In genomic region chr7:155344618-155345433, GRCh38 we compare ENCODE assay signal across 8 cellular contexts. TPM values are rescaled to one million over a fixed set of nuclear protein-coding genes. Genes with fewer than 3 reads are reported as not detected.
DNase-seq lines count a peak whose midpoint lies in the region; ATAC-seq and TF ChIP-seq lines count a peak whose summit lies in the region.

No MANE protein-coding gene starts in this region.

- peak; percentile 61 to 65 for DNase-seq in AML-193 (lab: John Stamatoyannopoulos, UW)
- DNase-seq in NCI-H510A (lab: John Stamatoyannopoulos, UW) = peak; percentile 18
- peak; percentile 69 to 82 for DNase-seq in activated CD4-positive, alpha-beta T cell treated with anti-CD3 and anti-CD28 coated beads, Interleukin-2, amount 50 U/mL, for 24 hours (ENCODE audit: low read depth in 1 of 2, low spot score in 1 of 2)
- peak; percentile 93 for DNase-seq in ecto neural progenitor cell (ENCODE audit: low spot score)
- peak; percentile 85 for DNase-seq in lower lobe of right lung
- peak; percentile 65 to 75 (median 75) for DNase-seq in stimulated activated CD4-positive, alpha-beta T cell treated with anti-CD3 and anti-CD28 coated beads, TNF-alpha, amount 100 ng/mL, for 24 hours (ENCODE audit: low read depth in 3 of 3)

- intact Hi-C loops in lower lobe of right lung (cut with DNase I) = loop anchor here (10.0 kb wide), 1 partner anchor 150 kb away; no protein-coding TSS in a partner anchor

- no peaks in the 10 kb centered on the region for H3K9me3 ChIP-seq in lower lobe of right lung

- H3K27ac ChIP-seq in lower lobe of right lung = no peak overlapping the region

- ATAC-seq in GM18873 (IDR thresholded peaks at IDR 0.05; ENCODE audit: low FRiP score, unreplicated experiment) (peak; percentile 55), HG03135 (IDR thresholded peaks at IDR 0.05; ENCODE audit: unreplicated experiment) (peak; percentile 91), lower lobe of right lung (peak; percentile 96 to 98)

- TF ChIP-seq CTCF in lower lobe of right lung (IDR thresholded peaks at IDR 0.05) = peak; percentile 88

- no peaks in the 10 kb centered on the region for H3K36me3 ChIP-seq in lower lobe of right lung

- H3K27me3 ChIP-seq in lower lobe of right lung (ENCODE audit: low read depth) = peaks cover 10% of the 10 kb centered on the region

- peak overlapping the region; percentile 48 for H3K4me3 ChIP-seq in lower lobe of right lung

- H3K4me1 ChIP-seq in lower lobe of right lung = no peaks in the 10 kb centered on the region

RNA-seq across cellular contexts. Expression of gene INSIG1, which starts 47.1 kb away (rescaled TPM):
- 70.9 TPM for total RNA-seq in lower lobe of right lung

Comparison
In these comparisons a context has a peak if more than half of its experiments do, and no peak if none do; other contexts are left out.
1. DNase-seq: peak in every context shown above with its lines; median percentile 93 in ecto neural progenitor cell; 85 in lower lobe of right lung; 76 in activated CD4-positive, alpha-beta T cell treated with anti-CD3 and anti-CD28 coated beads, Interleukin-2, amount 50 U/mL, for 24 hours; 75 in stimulated activated CD4-positive, alpha-beta T cell treated with anti-CD3 and anti-CD28 coated beads, TNF-alpha, amount 100 ng/mL, for 24 hours; 63 in AML-193; 18 in NCI-H510A.